ENCODE assay signal across 8 cellular contexts in the genomic region with DNA sequence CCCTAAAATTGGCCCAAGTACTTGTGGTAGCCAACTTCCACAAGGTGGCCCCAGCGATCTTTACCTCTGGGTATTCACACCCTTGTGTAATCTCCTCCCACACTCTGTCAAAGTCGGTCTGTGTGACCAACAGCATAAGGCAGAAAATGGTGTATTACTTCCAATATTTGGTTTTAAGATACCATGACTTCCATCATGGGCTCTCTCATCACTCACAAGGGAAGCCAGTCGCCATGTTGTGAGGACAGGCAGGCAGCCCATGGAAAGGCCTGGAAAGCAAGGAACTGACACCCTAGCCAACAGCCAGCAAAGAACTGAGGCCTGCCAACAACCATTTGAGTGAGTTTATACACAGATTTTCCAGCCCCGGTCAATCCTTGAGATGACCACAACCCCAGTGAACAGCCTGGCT.
DNase-seq lines count a peak whose midpoint lies in the region; ATAC-seq and FAIRE-seq lines count a peak whose summit lies in the region.

No MANE protein-coding gene starts in this region.

- H3K27ac ChIP-seq in angular gyrus (ENCODE audit: low read depth, low read length) (peak overlapping the region; percentile 49), small intestine (ENCODE audit: low read depth in 1 of 2, low read length in 1 of 2) (peak overlapping the region; percentile 53 to 76)

- ATAC-seq in HG02763 (IDR thresholded peaks at IDR 0.05; ENCODE audit: unreplicated experiment) = peak; percentile 96

- FAIRE-seq in small intestine (lab: Jason Lieb, UNC) = no peak

- no peaks in the 10 kb centered on the region for H3K27me3 ChIP-seq in small intestine (ENCODE audit: control insufficient read depth in 2 of 2, insufficient read depth in 2 of 2, low read length in 2 of 2)

- H3K4me1 ChIP-seq in small intestine (ENCODE audit: control insufficient read depth in 2 of 2, insufficient read depth in 1 of 2, low read depth in 1 of 2, low read length in 1 of 2) = peaks cover 2 to 3% of the 10 kb centered on the region in 2 donors

- H3K4me3 ChIP-seq in small intestine (ENCODE audit: low read depth in 1 of 2, low read length in 2 of 2) = no peak overlapping the region

- DNase-seq in NK-92 treated with Interleukin-12 subunit alpha and Interleukin-12 subunit beta, amount 100 ng/mL, for 24 hours (lab: John Stamatoyannopoulos, UW) = peak; percentile 71
- DNase-seq in NK-92 (lab: John Stamatoyannopoulos, UW; ENCODE audit: unreplicated experiment) = no peak
- peak; percentile 65 for DNase-seq in NCI-H128 (lab: John Stamatoyannopoulos, UW; ENCODE audit: unreplicated experiment)
- peak; percentile 38 to 83 (median 50) for DNase-seq in T-helper 1 cell
- DNase-seq in hepatic stellate cell (ENCODE audit: low spot score) = peak; percentile 63
- peak; percentile 92 for DNase-seq in small intestine

- H3K36me3 ChIP-seq in small intestine (ENCODE audit: control insufficient read depth in 2 of 2, insufficient read depth in 2 of 2, low read length in 2 of 2) = no peaks in the 10 kb centered on the region

- 6 to 19% (median 13%) methylated on average over 4 of the region's 4 CpGs for WGBS in small intestine, 3 donors

- H3K9me3 ChIP-seq in small intestine (ENCODE audit: control insufficient read depth, low read depth) = no peaks in the 10 kb centered on the region
